In the genomic region with DNA sequence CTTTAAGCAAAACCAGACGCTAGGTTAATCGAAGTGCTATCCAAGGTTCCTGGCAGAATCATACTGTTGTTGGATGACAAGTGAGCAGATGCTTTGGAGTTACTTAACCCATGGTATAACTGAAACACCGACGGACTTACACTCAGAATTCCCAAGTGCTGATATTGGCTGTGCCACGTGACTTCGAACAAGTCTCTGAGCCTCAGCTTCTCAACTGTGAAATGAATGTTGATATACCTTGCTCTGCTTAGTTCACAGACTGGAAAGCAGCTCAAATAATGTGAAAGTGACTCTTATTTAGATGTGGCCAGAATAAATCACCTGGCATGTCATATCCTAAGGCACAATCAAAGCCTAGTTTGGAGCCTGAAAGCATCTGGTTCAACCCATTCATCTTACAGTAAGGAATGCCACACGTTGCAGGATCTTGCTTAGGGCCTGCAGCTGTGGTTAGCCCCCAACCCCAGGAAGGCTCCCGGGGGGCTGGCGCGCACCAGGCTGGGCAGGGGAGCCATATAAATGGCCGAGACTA, we compare ENCODE assay signal across 8 cellular contexts. TPM values are rescaled to one million over a fixed set of nuclear protein-coding genes. Genes with fewer than 3 reads are reported as not detected.
DNase-seq lines count a peak whose midpoint lies in the region; ATAC-seq and TF ChIP-seq lines count a peak whose summit lies in the region.

No MANE protein-coding gene starts in this region.

- H3K27ac ChIP-seq in C4-2B, result peak overlapping the region; percentile 74
- H3K27ac ChIP-seq in coronary artery, result peak overlapping the region in 1 of 2 donors; percentile 86

- DNase-seq in LNCaP clone FGC (ENCODE audit: low read depth) (no peak), coronary artery (ENCODE audit: low spot score) (no peak), natural killer cell (no peak)

- H3K4me1 Mint-ChIP-seq in natural killer cell, result peaks cover 24 to 36% of the 10 kb centered on the region in 2 donors

- intact Hi-C loops in natural killer cell (cut with micrococcal nuclease), result loop anchor here (5.0 kb wide), 1 partner anchor 180 kb away; a partner anchor contains a TSS

- H3K27ac Mint-ChIP-seq in natural killer cell, result peak overlapping the region; percentile 71 to 88

- no peaks in the 10 kb centered on the region for H3K27me3 Mint-ChIP-seq in natural killer cell (ENCODE audit: low read depth in 2 of 2)

- H3K36me3 Mint-ChIP-seq in natural killer cell, result no peaks in the 10 kb centered on the region

- no peaks in the 10 kb centered on the region for H3K9me3 Mint-ChIP-seq in natural killer cell

- peak overlapping the region; percentile 91 for H3K4me3 Mint-ChIP-seq in natural killer cell

- peak overlapping the region; percentile 98 for H3K4me3 ChIP-seq in LNCaP clone FGC (ENCODE audit: low read depth, low read length)
- peak overlapping the region; percentile 93 for H3K4me3 ChIP-seq in coronary artery

- TF ChIP-seq CTCF in C4-2B (conservative IDR thresholded peaks at IDR 0.05), result no peak
- TF ChIP-seq CTCF in LNCaP clone FGC (IDR thresholded peaks at IDR 0.05; ENCODE audit: control insufficient read depth, extremely low read depth, insufficient read depth), result no peak
- no peak for TF ChIP-seq CTCF in coronary artery (IDR thresholded peaks at IDR 0.05)
- TF ChIP-seq CTCF in natural killer cell (IDR thresholded peaks at IDR 0.05), result no peak

- ATAC-seq in natural killer cell (no peak), HG03045 (IDR thresholded peaks at IDR 0.05; ENCODE audit: unreplicated experiment) (no peak), HG03571 (IDR thresholded peaks at IDR 0.05; ENCODE audit: unreplicated experiment) (no peak), HG02642 (IDR thresholded peaks at IDR 0.05; ENCODE audit: poor library complexity, unreplicated experiment) (no peak), HG03139 (IDR thresholded peaks at IDR 0.05; ENCODE audit: unreplicated experiment) (no peak)

RNA-seq across cellular contexts. Expression of a gene that starts 0.8 kb away (rescaled TPM):
- total RNA-seq in natural killer cell, result 10 to 100 TPM in 1 of 3 donors, 1 to 10 TPM in 2; 6.3 to 12.7 (median 7.8) TPM

RNA-seq across cellular contexts. Expression of a gene that starts 3.6 kb away (rescaled TPM):
- 10 to 100 TPM; 30.5 to 38.0 (median 30.9) TPM for total RNA-seq in natural killer cell
